Comparison of ENCODE assay signal across 9 cellular contexts in genomic region chr3:32296251-32297204, GRCh38. TPM values are rescaled to one million over a fixed set of nuclear protein-coding genes. Genes with fewer than 3 reads are reported as not detected.
A peak's percentile ranks its signal among the peaks of the same experiment; 100 is the strongest.
DNase-seq lines count a peak whose midpoint lies in the region; ATAC-seq, FAIRE-seq and TF ChIP-seq lines count a peak whose summit lies in the region.
"Had no signal": no experiment of that assay in that cellular context is flagged by ENCODE, and none has a peak within 500 bp of the region (broad histone marks: within the 10 kb centered on the region; RNA-seq: fewer than 3 reads in every experiment).

No MANE protein-coding gene starts in this region.

- H3K27me3 Mint-ChIP-seq in CD8-positive, alpha-beta T cell (ENCODE audit: low read depth), result no peaks in the 10 kb centered on the region

- no peak overlapping the region for H3K27ac ChIP-seq in CD8-positive, alpha-beta T cell (ENCODE audit: low read depth, low read length)
- H3K27ac ChIP-seq in keratinocyte (ENCODE audit: control insufficient read depth, insufficient read depth, low read length), result peak overlapping the region; percentile 23

- no peaks in the 10 kb centered on the region for H3K36me3 Mint-ChIP-seq in CD8-positive, alpha-beta T cell

- H3K4me1 Mint-ChIP-seq in CD8-positive, alpha-beta T cell (ENCODE audit: low read depth), result peaks cover 15% of the 10 kb centered on the region

- H4K20me1 ChIP-seq in keratinocyte (ENCODE audit: control insufficient read depth, extremely low read depth, insufficient read depth, low read length), result no peaks in the 10 kb centered on the region

- CTCF ChIA-PET in CD8-positive, alpha-beta T cell (lab: Charles Lee), result interaction anchor here (0.5 to 5.6 kb wide), 25 partner anchors 10 to 464 kb away, joined by 3 to 56 read pairs (median 4); no protein-coding TSS in a partner anchor

- no peaks in the 10 kb centered on the region for H3K9me1 ChIP-seq in keratinocyte (ENCODE audit: control insufficient read depth, extremely low read depth, insufficient read depth, low read length)

- no peaks in the 10 kb centered on the region for H3K9me3 ChIP-seq in CD8-positive, alpha-beta T cell (ENCODE audit: low read length)
- no peaks in the 10 kb centered on the region for H3K9me3 ChIP-seq in keratinocyte (ENCODE audit: control insufficient read depth, low read depth, low read length)

- no peaks in the 10 kb centered on the region for H3K9me3 Mint-ChIP-seq in CD8-positive, alpha-beta T cell

- H3K27me3 ChIP-seq in CD8-positive, alpha-beta T cell (ENCODE audit: insufficient read depth, low read length), result no peaks in the 10 kb centered on the region
- H3K27me3 ChIP-seq in keratinocyte (ENCODE audit: control insufficient read depth, extremely low read depth, insufficient read depth, low read length), result no peaks in the 10 kb centered on the region

- H2AFZ ChIP-seq in keratinocyte (ENCODE audit: control insufficient read depth, low read length), result peak overlapping the region; percentile 31

- H3K79me2 ChIP-seq in keratinocyte (ENCODE audit: control insufficient read depth, insufficient read depth, low read length), result no peaks in the 10 kb centered on the region

- H3K4me1 ChIP-seq in CD8-positive, alpha-beta T cell (ENCODE audit: insufficient read depth, low read length), result peaks cover 7% of the 10 kb centered on the region
- peaks cover 16% of the 10 kb centered on the region for H3K4me1 ChIP-seq in keratinocyte (ENCODE audit: control insufficient read depth, extremely low read depth, insufficient read depth, low read length)

- H3K4me3 ChIP-seq in CD8-positive, alpha-beta T cell (ENCODE audit: low read depth, low read length), result no peak overlapping the region
- H3K4me3 ChIP-seq in keratinocyte (ENCODE audit: control insufficient read depth in 2 of 3, extremely low read depth in 1 of 3, insufficient read depth in 2 of 3, low read depth in 1 of 3, low read length in 3 of 3), result peak overlapping the region in 1 of 3 experiments; percentile 40

- no peak overlapping the region for H3K9ac ChIP-seq in keratinocyte (ENCODE audit: control insufficient read depth, extremely low read depth, insufficient read depth, low read length)

- H3K4me2 ChIP-seq in keratinocyte (ENCODE audit: control insufficient read depth, extremely low read depth, insufficient read depth, low read depth, low read length), result peak overlapping the region; percentile 82

- POLR2A ChIA-PET in CD8-positive, alpha-beta T cell (lab: Charles Lee), result interaction anchor here (0.6 to 1.3 kb wide), 3 partner anchors 8 to 172 kb away, joined by 3 to 4 read pairs (median 4); no protein-coding TSS in a partner anchor

- intact Hi-C loops in CD8-positive, alpha-beta T cell (cut with DNase I, micrococcal nuclease), result loop anchor here (1.0 to 10.0 kb wide), 12 partner anchors 38 to 388 kb away; partner anchors contain the start of genes CMTM8 (in 1 of the 2) and CNOT10 (in 1 of the 2)

- dilution Hi-C loops in keratinocyte (cut with MboI; ENCODE audit: extremely low pct_ligation_motif_present, low sequenced_read_pairs), result no loop called here

- peak; percentile 93 for FAIRE-seq in keratinocyte (lab: Jason Lieb, UNC)
- FAIRE-seq: TTC549 had no signal

- peak overlapping the region; percentile 85 for H3K27ac Mint-ChIP-seq in CD8-positive, alpha-beta T cell

- TF ChIP-seq CTCF in CD8-positive, alpha-beta T cell (IDR thresholded peaks at IDR 0.05), result peak; percentile 91
- peak; percentile 81 to 98 (median 95) for TF ChIP-seq CTCF in keratinocyte (optimal IDR thresholded peaks at IDR 0.05 in 1 of 3, IDR thresholded peaks at IDR 0.05 in 1 of 3, conservative IDR thresholded peaks at IDR 0.05 in 1 of 3; ENCODE audit: extremely low read depth in 1 of 3, insufficient read depth in 2 of 3, low read length in 3 of 3)

- peak; percentile 16 to 78 (median 53) for DNase-seq in CD8-positive, alpha-beta T cell
- DNase-seq in NCI-H2029 treated with DMSO at 0.1 percent for 48 hours (lab: John Stamatoyannopoulos, UW) (peak; percentile 74), keratinocyte (ENCODE audit: low read depth, low spot score) (peak; percentile 50)
- peak in 3 of 4 experiments; percentile 10 to 19 (median 11) for DNase-seq in activated CD4-positive, CD25-positive, alpha-beta regulatory T cell (lab: John Stamatoyannopoulos, UW)
- peak; percentile 66 for DNase-seq in central memory CD4-positive, alpha-beta T cell
- DNase-seq in stimulated activated CD4-positive, alpha-beta T cell treated with anti-CD3 and anti-CD28 coated beads, Interleukin-2, amount 100 ng/mL, for 24 hours, result peak; percentile 59 to 69

- H3K36me3 ChIP-seq in CD8-positive, alpha-beta T cell (ENCODE audit: insufficient read depth, low read length), result no peaks in the 10 kb centered on the region
- no peaks in the 10 kb centered on the region for H3K36me3 ChIP-seq in keratinocyte (ENCODE audit: control insufficient read depth in 2 of 2, extremely low read depth in 1 of 2, insufficient read depth in 2 of 2, low read length in 2 of 2)

- ATAC-seq in CD8-positive, alpha-beta T cell, result peak; percentile 76
- peak; percentile 74 for ATAC-seq in GM21515 (IDR thresholded peaks at IDR 0.05; ENCODE audit: unreplicated experiment)
- no peak for ATAC-seq in GM21619 (IDR thresholded peaks at IDR 0.05; ENCODE audit: unreplicated experiment)

- H3K4me3 Mint-ChIP-seq in CD8-positive, alpha-beta T cell, result peak overlapping the region; percentile 61

RNA-seq across cellular contexts. Expression of gene CMTM8, which starts 58.0 kb away (rescaled TPM):
- total RNA-seq in CD8-positive, alpha-beta T cell, result under 1 TPM; 0.58 to 0.87 TPM
- 1.1 to 1.9 TPM (median 1.6 TPM) in 3 replicates for polyA plus RNA-seq in keratinocyte
- 2.8 TPM for polyA plus RNA-seq in keratinocyte (2011; ENCODE audit: low read depth)
- 2.1 TPM in 2 replicates for polyA plus RNA-seq in keratinocyte (2011; cell fraction: cytosol; rRNA removed)
- polyA plus RNA-seq in keratinocyte (2011; cell fraction: nucleus; rRNA removed), result 2.5 and 3.7 TPM in 2 replicates
- 1.7 and 6.2 TPM in 2 replicates for polyA plus RNA-seq in keratinocyte (2012; ENCODE audit: low replicate concordance)
- polyA minus RNA-seq in keratinocyte, result 2.2 to 4.5 TPM (median 2.3 TPM) in 3 replicates
- 1.7 TPM for polyA minus RNA-seq in keratinocyte (2011; cell fraction: cytosol; rRNA and poly(A)+ RNA removed)
- 0.42 and 2.1 TPM in 2 replicates for polyA minus RNA-seq in keratinocyte (2011; cell fraction: nucleus; rRNA and poly(A)+ RNA removed)

Comparison
In these comparisons a context has a peak if more than half of its experiments do, and no peak if none do; other contexts are left out.
1. DNase-seq: peak in every context shown above with its lines; median percentile 74 in NCI-H2029 treated with DMSO at 0.1 percent for 48 hours; 66 in central memory CD4-positive, alpha-beta T cell; 64 in stimulated activated CD4-positive, alpha-beta T cell treated with anti-CD3 and anti-CD28 coated beads, Interleukin-2, amount 100 ng/mL, for 24 hours; 53 in CD8-positive, alpha-beta T cell; 50 in keratinocyte; 11 in activated CD4-positive, CD25-positive, alpha-beta regulatory T cell.